8 cellular contexts compared by ENCODE assay signal in the genomic region with DNA sequence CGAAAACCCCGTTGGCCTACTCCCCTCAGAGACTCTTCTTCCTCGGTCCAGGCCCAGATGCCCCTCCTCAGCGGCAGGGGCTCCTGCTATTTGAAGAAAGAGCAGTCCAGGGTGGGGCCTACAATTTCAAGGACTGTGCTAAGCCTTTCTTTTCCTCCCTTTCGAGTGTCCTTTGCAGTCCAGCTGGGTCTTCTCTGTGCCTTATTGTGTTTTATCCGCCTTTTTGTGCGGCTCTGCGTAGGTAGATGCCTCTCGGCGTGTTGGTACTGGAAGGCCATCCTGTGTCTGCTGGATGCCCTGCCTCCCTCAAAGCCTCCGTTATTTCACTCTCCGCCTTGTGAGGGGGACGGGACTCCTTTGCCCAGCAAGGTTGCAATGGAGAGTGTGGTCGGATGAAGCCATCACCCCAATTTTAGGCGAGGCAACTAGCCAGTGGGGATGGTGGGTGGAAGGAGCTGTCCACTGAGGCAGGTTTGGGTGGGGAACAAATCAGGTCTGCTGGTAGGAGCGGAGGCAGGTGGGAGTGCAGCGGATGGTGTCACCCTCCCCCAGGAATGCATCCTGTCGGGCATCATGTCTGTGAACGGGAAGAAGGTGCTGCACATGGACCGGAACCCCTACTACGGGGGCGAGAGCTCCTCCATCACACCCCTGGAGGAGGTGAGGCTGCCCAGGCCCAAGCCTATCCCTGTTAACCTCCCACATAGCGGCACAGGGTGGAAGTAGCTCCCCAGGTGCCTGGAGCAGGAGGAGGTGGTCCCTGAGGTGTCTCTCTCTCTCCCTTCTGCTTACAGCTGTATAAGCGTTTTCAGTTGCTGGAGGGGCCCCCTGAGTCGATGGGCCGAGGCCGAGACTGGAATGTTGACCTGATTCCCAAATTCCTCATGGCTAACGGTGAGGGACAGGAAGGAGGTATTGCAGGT. TPM values are rescaled to one million over a fixed set of nuclear protein-coding genes. Genes with fewer than 3 reads are reported as not detected.
A peak's percentile ranks its signal among the peaks of the same experiment; 100 is the strongest.
DNase-seq lines count a peak whose midpoint lies in the region; ATAC-seq and TF ChIP-seq lines count a peak whose summit lies in the region.

No MANE protein-coding gene starts in this region.

- peaks cover 15% of the 10 kb centered on the region for H3K4me1 ChIP-seq in suprapubic skin

- no peaks in the 10 kb centered on the region for H3K9me3 ChIP-seq in suprapubic skin

- no peaks in the 10 kb centered on the region for H3K9me3 Mint-ChIP-seq in activated CD4-positive, alpha-beta T cell treated with anti-CD3 and anti-CD28 coated beads for 36 hours (ENCODE audit: low read depth)
- H3K9me3 Mint-ChIP-seq in activated naive CD8-positive, alpha-beta T cell treated with anti-CD3 and anti-CD28 coated beads, Interleukin-2, amount 10 ng/mL, durations not matched to agents 7 days and 5 days = no peaks in the 10 kb centered on the region

- peak overlapping the region; percentile 67 for H3K4me3 ChIP-seq in suprapubic skin

- H3K27me3 ChIP-seq in layer of hippocampus (ENCODE audit: control insufficient read depth, insufficient read depth, low read length) = no peaks in the 10 kb centered on the region
- no peaks in the 10 kb centered on the region for H3K27me3 ChIP-seq in suprapubic skin

- POLR2A ChIA-PET in activated CD4-positive, alpha-beta T cell treated with anti-CD3 and anti-CD28 coated beads for 36 hours (lab: Charles Lee) = interaction anchor here (0.6 kb wide), 1 partner anchor 132 kb away, joined by 4 read pairs; no protein-coding TSS in a partner anchor
- POLR2A ChIA-PET in activated naive CD8-positive, alpha-beta T cell treated with anti-CD3 and anti-CD28 coated beads, Interleukin-2, amount 10 ng/mL, durations not matched to agents 7 days and 5 days (lab: Charles Lee) = interaction anchor here (0.8 to 0.9 kb wide), 2 partner anchors 39 to 52 kb away, joined by 3 read pairs; a partner anchor contains a TSS

- peak overlapping the region; percentile 84 for H3K27ac Mint-ChIP-seq in activated CD4-positive, alpha-beta T cell treated with anti-CD3 and anti-CD28 coated beads for 36 hours
- peak overlapping the region; percentile 79 for H3K27ac Mint-ChIP-seq in activated naive CD8-positive, alpha-beta T cell treated with anti-CD3 and anti-CD28 coated beads, Interleukin-2, amount 10 ng/mL, durations not matched to agents 7 days and 5 days

- H3K4me3 Mint-ChIP-seq in activated CD4-positive, alpha-beta T cell treated with anti-CD3 and anti-CD28 coated beads for 36 hours = peak overlapping the region; percentile 83
- H3K4me3 Mint-ChIP-seq in activated naive CD8-positive, alpha-beta T cell treated with anti-CD3 and anti-CD28 coated beads, Interleukin-2, amount 10 ng/mL, durations not matched to agents 7 days and 5 days = peak overlapping the region; percentile 89

- TF ChIP-seq CTCF in suprapubic skin (IDR thresholded peaks at IDR 0.05) = no peak

- peaks cover 51% of the 10 kb centered on the region for H3K36me3 ChIP-seq in suprapubic skin

- no peak for TF ChIP-seq EP300 in suprapubic skin (IDR thresholded peaks at IDR 0.05)

- no peaks in the 10 kb centered on the region for H3K27me3 Mint-ChIP-seq in activated CD4-positive, alpha-beta T cell treated with anti-CD3 and anti-CD28 coated beads for 36 hours
- H3K27me3 Mint-ChIP-seq in activated naive CD8-positive, alpha-beta T cell treated with anti-CD3 and anti-CD28 coated beads, Interleukin-2, amount 10 ng/mL, durations not matched to agents 7 days and 5 days = no peaks in the 10 kb centered on the region

- CTCF ChIA-PET in activated CD4-positive, alpha-beta T cell treated with anti-CD3 and anti-CD28 coated beads for 36 hours (lab: Charles Lee) = no interaction called here

- WGBS in suprapubic skin = 63% methylated on average over 23 of the region's 28 CpGs

- TF ChIP-seq POLR2A in suprapubic skin (IDR thresholded peaks at IDR 0.05) = no peak

- peak overlapping the region; percentile 88 for H3K27ac ChIP-seq in layer of hippocampus (ENCODE audit: low read depth, low read length)
- H3K27ac ChIP-seq in suprapubic skin = no peak overlapping the region

- H3K4me1 Mint-ChIP-seq in activated CD4-positive, alpha-beta T cell treated with anti-CD3 and anti-CD28 coated beads for 36 hours = peaks cover 22% of the 10 kb centered on the region
- H3K4me1 Mint-ChIP-seq in activated naive CD8-positive, alpha-beta T cell treated with anti-CD3 and anti-CD28 coated beads, Interleukin-2, amount 10 ng/mL, durations not matched to agents 7 days and 5 days = peaks cover 12% of the 10 kb centered on the region

- intact Hi-C loops in activated CD4-positive, alpha-beta T cell treated with anti-CD3 and anti-CD28 coated beads for 36 hours (cut with DNase I, micrococcal nuclease) = loop anchor here in 1 of 2 experiments (2.0 kb wide), 5 partner anchors 21 to 79 kb away; a partner anchor contains a TSS

- H3K36me3 Mint-ChIP-seq in activated CD4-positive, alpha-beta T cell treated with anti-CD3 and anti-CD28 coated beads for 36 hours (ENCODE audit: low read depth) = peaks cover 18% of the 10 kb centered on the region
- no peaks in the 10 kb centered on the region for H3K36me3 Mint-ChIP-seq in activated naive CD8-positive, alpha-beta T cell treated with anti-CD3 and anti-CD28 coated beads, Interleukin-2, amount 10 ng/mL, durations not matched to agents 7 days and 5 days

- no peak for DNase-seq in activated CD4-positive, alpha-beta T cell treated with anti-CD3 and anti-CD28 coated beads for 36 hours
- no peak for DNase-seq in activated CD4-positive, alpha-beta T cell treated with anti-CD3 and anti-CD28 coated beads, Interleukin-2, amount 50 U/mL, for 48 hours
- DNase-seq in activated naive CD8-positive, alpha-beta T cell treated with anti-CD3 and anti-CD28 coated beads, Interleukin-2, amount 10 ng/mL, durations not matched to agents 7 days and 5 days = no peak
- DNase-seq in suprapubic skin (ENCODE audit: low spot score in 2 of 2) (no peak), COR-L47 (lab: John Stamatoyannopoulos, UW) (no peak)
- DNase-seq in stimulated activated CD8-positive, alpha-beta memory T cell treated with anti-CD3 and anti-CD28 coated beads, Interleukin-4, amount 100 ng/mL, for 48 hours = no peak

- ATAC-seq in activated CD4-positive, alpha-beta T cell treated with anti-CD3 and anti-CD28 coated beads for 36 hours = no peak
- no peak for ATAC-seq in activated naive CD8-positive, alpha-beta T cell treated with anti-CD3 and anti-CD28 coated beads, Interleukin-2, amount 10 ng/mL, durations not matched to agents 7 days and 5 days (ENCODE audit: low read depth)
- no peak for ATAC-seq in HG02763 (IDR thresholded peaks at IDR 0.05; ENCODE audit: unreplicated experiment)

RNA-seq across cellular contexts. Expression of a gene that starts 1.3 kb away (rescaled TPM):
- total RNA-seq in activated CD4-positive, alpha-beta T cell treated with anti-CD3 and anti-CD28 coated beads for 36 hours = 100 to 1,000 TPM; 100 to 117 TPM
- total RNA-seq in activated naive CD8-positive, alpha-beta T cell treated with anti-CD3 and anti-CD28 coated beads, Interleukin-2, amount 10 ng/mL, durations not matched to agents 7 days and 5 days = 100 to 1,000 TPM; 138 to 147 TPM
- total RNA-seq in suprapubic skin = 100 to 1,000 TPM in 1 of 4 donors, 10 to 100 TPM in 3; 64.9 to 115 (median 73.6) TPM

RNA-seq across cellular contexts. Expression of a gene that starts 5.7 kb away (rescaled TPM):
- 10 to 100 TPM; 40.9 to 50.0 TPM for total RNA-seq in activated CD4-positive, alpha-beta T cell treated with anti-CD3 and anti-CD28 coated beads for 36 hours
- total RNA-seq in activated naive CD8-positive, alpha-beta T cell treated with anti-CD3 and anti-CD28 coated beads, Interleukin-2, amount 10 ng/mL, durations not matched to agents 7 days and 5 days = 10 to 100 TPM; 59.2 to 70.3 TPM
- 10 to 100 TPM; 16.2 to 31.5 (median 23.3) TPM for total RNA-seq in suprapubic skin

RNA-seq across cellular contexts. Expression of a gene that starts 9.8 kb away (rescaled TPM):
- total RNA-seq in activated CD4-positive, alpha-beta T cell treated with anti-CD3 and anti-CD28 coated beads for 36 hours = 10 to 100 TPM; 25.6 to 28.6 TPM
- total RNA-seq in activated naive CD8-positive, alpha-beta T cell treated with anti-CD3 and anti-CD28 coated beads, Interleukin-2, amount 10 ng/mL, durations not matched to agents 7 days and 5 days = 10 to 100 TPM; 46.9 to 51.1 TPM
- 10 to 100 TPM; 47.0 to 64.4 (median 60.0) TPM for total RNA-seq in suprapubic skin

RNA-seq across cellular contexts. Expression of a gene that starts 19.8 kb away (rescaled TPM):
- 10 to 100 TPM; 23.2 to 25.3 TPM for total RNA-seq in activated CD4-positive, alpha-beta T cell treated with anti-CD3 and anti-CD28 coated beads for 36 hours
- total RNA-seq in activated naive CD8-positive, alpha-beta T cell treated with anti-CD3 and anti-CD28 coated beads, Interleukin-2, amount 10 ng/mL, durations not matched to agents 7 days and 5 days = 10 to 100 TPM; 62.5 to 64.1 TPM
- total RNA-seq in suprapubic skin = 10 to 100 TPM; 12.0 to 52.0 (median 29.6) TPM

RNA-seq across cellular contexts. Expression of a gene that starts 26.9 kb away (rescaled TPM):
- 10 to 100 TPM; 43.8 to 49.0 TPM for total RNA-seq in activated CD4-positive, alpha-beta T cell treated with anti-CD3 and anti-CD28 coated beads for 36 hours
- 10 to 100 TPM; 94.7 to 95.3 TPM for total RNA-seq in activated naive CD8-positive, alpha-beta T cell treated with anti-CD3 and anti-CD28 coated beads, Interleukin-2, amount 10 ng/mL, durations not matched to agents 7 days and 5 days
- 100 to 1,000 TPM in 1 of 4 donors, 10 to 100 TPM in 3; 37.7 to 122 (median 47.8) TPM for total RNA-seq in suprapubic skin
